Comparison of ENCODE assay signal across 22 cellular contexts in the genomic region with DNA sequence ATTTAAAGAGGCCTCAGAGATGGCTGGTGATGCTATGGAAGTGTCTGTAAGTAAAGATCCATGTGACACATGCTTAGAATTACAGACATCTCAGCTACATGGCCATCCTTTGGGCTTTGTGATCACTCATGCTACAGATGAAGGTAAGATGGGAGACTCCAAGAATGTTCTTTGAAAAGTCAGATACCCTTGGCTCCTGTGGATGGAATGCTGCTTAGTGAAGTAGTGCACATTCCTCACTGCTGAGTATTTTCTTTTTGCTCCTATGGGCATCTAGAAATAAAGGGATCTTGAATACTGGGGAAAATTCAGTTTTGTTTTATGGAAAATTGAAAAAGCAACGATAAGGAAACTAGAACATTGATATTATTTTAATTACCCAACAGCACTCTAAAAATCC. TPM values are rescaled to one million over a fixed set of nuclear protein-coding genes. Genes with fewer than 3 reads are reported as not detected.
A peak's percentile ranks its signal among the peaks of the same experiment; 100 is the strongest.
DNase-seq lines count a peak whose midpoint lies in the region; ATAC-seq and TF ChIP-seq lines count a peak whose summit lies in the region.
"Had no signal": no experiment of that assay in that cellular context is flagged by ENCODE, and none has a peak within 500 bp of the region (broad histone marks: within the 10 kb centered on the region; RNA-seq: fewer than 3 reads in every experiment).

No MANE protein-coding gene starts in this region.

- no peaks in the 10 kb centered on the region for H3K27me3 ChIP-seq in adrenal gland
- H3K27me3 ChIP-seq: cardiac muscle cell, heart right ventricle, right lobe of liver, thyroid gland had no signal

- no peaks in the 10 kb centered on the region for H3K4me1 ChIP-seq in adrenal gland (replicated peaks in 1 of 2)
- H3K4me1 ChIP-seq: right lobe of liver, thyroid gland had no signal

- TF ChIP-seq CTCF in epithelial cell of proximal tubule (conservative IDR thresholded peaks at IDR 0.05; ENCODE audit: low read depth, low read length) (no peak), adrenal gland (IDR thresholded peaks at IDR 0.05) (no peak)

- no peak for ATAC-seq in GM19455 (IDR thresholded peaks at IDR 0.05; ENCODE audit: unreplicated experiment)
- ATAC-seq: HCT116; heart right ventricle; mucosa of descending colon; stimulated activated naive CD8-positive, alpha-beta T cell treated with anti-CD3 and anti-CD28 coated beads, Interleukin-15, amount 100 ng/mL, for 72 hours had no signal

- H3K9me3 ChIP-seq in adrenal gland (replicated peaks in 1 of 3): no peaks in the 10 kb centered on the region
- H3K9me3 ChIP-seq: heart right ventricle, left ventricle myocardium inferior, mucosa of descending colon, right lobe of liver, thyroid gland had no signal

- WGBS in adrenal gland, 4 donors: 40 to 76% (median 66%) methylated on average over 1 of the region's 1 CpG

- no peaks in the 10 kb centered on the region for H3K36me3 ChIP-seq in adrenal gland (replicated peaks in 1 of 2)
- H3K36me3 ChIP-seq: cardiac muscle cell, left ventricle myocardium inferior, right lobe of liver, thyroid gland had no signal

- H3K4me3 ChIP-seq in epithelial cell of proximal tubule (ENCODE audit: low read depth, low read length) (no peak overlapping the region), adrenal gland (no peak overlapping the region)
- H3K4me3 ChIP-seq: cardiac muscle cell, heart right ventricle, left ventricle myocardium inferior, mucosa of descending colon, right lobe of liver, SK-N-MC, thyroid gland had no signal

- H3K27ac ChIP-seq in adrenal gland: no peak overlapping the region
- H3K27ac ChIP-seq: cardiac muscle cell, heart right ventricle, left ventricle myocardium inferior, right lobe of liver, SK-N-MC, thyroid gland had no signal

- peak; percentile 47 for DNase-seq in EH (ENCODE audit: low read depth)
- DNase-seq in HT1080 (ENCODE audit: low read depth): peak; percentile 5
- peak; percentile 3 for DNase-seq in epithelial cell of proximal tubule (ENCODE audit: low read depth)
- DNase-seq in non-pigmented ciliary epithelial cell (ENCODE audit: low read depth): peak; percentile 28
- no peak for DNase-seq in DMS114 treated with DMSO at 0.1 percent for 48 hours (lab: John Stamatoyannopoulos, UW; ENCODE audit: unreplicated experiment)
- DNase-seq in adrenal gland: no peak
- no peak for DNase-seq in amniotic stem cell (lab: John Stamatoyannopoulos, UW)
- DNase-seq: activated gamma-delta T cell; CD4-positive, CD25-positive, alpha-beta regulatory T cell; DMS153; heart right ventricle; left ventricle myocardium inferior; mucosa of descending colon; NCI-H1930; right lobe of liver; stimulated activated naive CD8-positive, alpha-beta T cell treated with anti-CD3 and anti-CD28 coated beads, Interleukin-15, amount 100 ng/mL, for 72 hours; T-helper 2 cell; thyroid gland had no signal

- intact Hi-C loops in adrenal gland (cut with DNase I): no loop called here

- TF ChIP-seq POLR2A in adrenal gland (IDR thresholded peaks at IDR 0.05): no peak

RNA-seq across cellular contexts. Expression of a gene that starts 55.2 kb away (rescaled TPM):
- total RNA-seq in HT1080 (2014; rRNA removed; shearing (Covaris generic)): 15.9 and 18.5 TPM in 2 replicates
- polyA plus RNA-seq in HT1080 (2015; cell fraction: cytosol; rRNA removed): 11.7 and 12.9 TPM in 2 replicates
- polyA plus RNA-seq in HT1080 (2015; cell fraction: nucleus; rRNA removed): 58.9 and 62.0 TPM in 2 replicates
- total RNA-seq in epithelial cell of proximal tubule (18.1 and 34.0 TPM in 2 replicates), adrenal gland (10 to 100 TPM; 20.9 to 66.2 (median 47.5) TPM)
- 10 to 100 TPM; 28.6 to 46.9 (median 31.9) TPM for polyA plus RNA-seq in adrenal gland

Comparison
In these comparisons a context has a peak if more than half of its experiments do, and no peak if none do; other contexts are left out.
1. DNase-seq: peak in EH (single experiment), HT1080 (single experiment), epithelial cell of proximal tubule (single experiment) and non-pigmented ciliary epithelial cell (single experiment); none in DMS114 treated with DMSO at 0.1 percent for 48 hours (single experiment), adrenal gland (0 of 7) and amniotic stem cell (single experiment).